8 cellular contexts compared by ENCODE assay signal in genomic region chr11:910044-910588, GRCh38. TPM values are rescaled to one million over a fixed set of nuclear protein-coding genes. Genes with fewer than 3 reads are reported as not detected.
DNase-seq lines count a peak whose midpoint lies in the region; ATAC-seq, FAIRE-seq and TF ChIP-seq lines count a peak whose summit lies in the region.

No MANE protein-coding gene starts in this region.

- H3K36me3 ChIP-seq in DOHH2 (ENCODE audit: control insufficient read depth, low read length) (peaks cover 27% of the 10 kb centered on the region), gastrocnemius medialis (no peaks in the 10 kb centered on the region)

- TF ChIP-seq CTCF in DOHH2 (IDR thresholded peaks at IDR 0.05; ENCODE audit: low read depth, low read length, poor library complexity, severe bottlenecking) (no peak), WI38 (IDR thresholded peaks at IDR 0.05; ENCODE audit: low read depth, low read length) (no peak), foreskin fibroblast (IDR thresholded peaks at IDR 0.05; ENCODE audit: low read depth, low read length) (no peak), gastrocnemius medialis (IDR thresholded peaks at IDR 0.05 in 4 of 5, conservative IDR thresholded peaks at IDR 0.05 in 1 of 5) (no peak)

- in situ Hi-C loops in gastrocnemius medialis (cut with MboI; ENCODE audit: low sequenced_read_pairs in 4 of 4), result no loop called here

- intact Hi-C loops in gastrocnemius medialis (cut with DNase I; ENCODE audit: low total_unique reads), result loop anchor here (1.0 to 5.0 kb wide), 2 partner anchors 15 to 68 kb away; partner anchors contain the start of genes AP2A2, POLR2L and TSPAN4

- H3K4me3 ChIP-seq in DOHH2 (ENCODE audit: low read length) (peak overlapping the region; percentile 98), WI38 (ENCODE audit: low read depth, low read length) (peak overlapping the region; percentile 85), foreskin fibroblast (ENCODE audit: low read depth in 1 of 2, low read length in 2 of 2) (peak overlapping the region; percentile 73 to 88), gastrocnemius medialis (peak overlapping the region; percentile 82 to 98 (median 88))

- 0 out of 2 replicates have a peak, but pooled peaks cover 3% of the 10 kb centered on the region for H4K20me1 ChIP-seq in DOHH2 (ENCODE audit: control insufficient read depth, insufficient read depth, low read depth, low read length)

- ATAC-seq in HG02970 (IDR thresholded peaks at IDR 0.05; ENCODE audit: low FRiP score, unreplicated experiment), result peak; percentile 1
- ATAC-seq in gastrocnemius medialis, result peak; percentile 20 to 32

- H3F3A ChIP-seq in DOHH2 (ENCODE audit: control insufficient read depth, insufficient read depth), result no peaks in the 10 kb centered on the region

- peaks cover 24% of the 10 kb centered on the region for H3K4me1 ChIP-seq in DOHH2 (ENCODE audit: control insufficient read depth, low read length)
- peaks cover 11 to 14% of the 10 kb centered on the region in 2 donors for H3K4me1 ChIP-seq in gastrocnemius medialis

- H3K27ac ChIP-seq in DOHH2 (ENCODE audit: low read depth, low read length) (peak overlapping the region; percentile 29), gastrocnemius medialis (peak overlapping the region; percentile 81 to 97 (median 91))

- no peaks in the 10 kb centered on the region for H3K9me2 ChIP-seq in DOHH2 (replicated peaks; ENCODE audit: control insufficient read depth, low read length)

- H3K4me2 ChIP-seq in DOHH2 (ENCODE audit: low read length), result peak overlapping the region; percentile 89

- peaks cover 47% of the 10 kb centered on the region for H3K79me2 ChIP-seq in DOHH2 (ENCODE audit: control insufficient read depth, low read length)

- H3K27me3 ChIP-seq in DOHH2 (ENCODE audit: control insufficient read depth, low read length) (no peaks in the 10 kb centered on the region), gastrocnemius medialis (no peaks in the 10 kb centered on the region)

- FAIRE-seq in GM12891 (lab: Jason Lieb, UNC), result no peak

- H3K9me3 ChIP-seq in DOHH2 (ENCODE audit: control insufficient read depth, insufficient read depth, low read length), result no peaks in the 10 kb centered on the region
- H3K9me3 ChIP-seq in gastrocnemius medialis, result no peaks in the 10 kb centered on the region

- no peak for TF ChIP-seq POLR2A in gastrocnemius medialis (IDR thresholded peaks at IDR 0.05)
- TF ChIP-seq POLR2A in GM12891 (IDR thresholded peaks at IDR 0.05; ENCODE audit: low read depth, low read length), result no peak

- DNase-seq in foreskin fibroblast (peak in 1 of 2 donors; percentile 38), gastrocnemius medialis (no peak), GM03348 (ENCODE audit: low spot score) (no peak), GM12891 (ENCODE audit: insufficient read length, low spot score) (no peak), C1 segment of cervical spinal cord (lab: John Stamatoyannopoulos, UW) (no peak)

TF ChIP-seq in GM12891, 5 proteins besides CTCF, POLR2A, EP300 and RAD21:
- no peak for TF ChIP-seq SPI1 (IDR thresholded peaks at IDR 0.05; ENCODE audit: low read depth, low read length)
- no peak for TF ChIP-seq POLR2AphosphoS5 (IDR thresholded peaks at IDR 0.05; ENCODE audit: low read depth, low read length)
- TF ChIP-seq POU2F2 (IDR thresholded peaks at IDR 0.05; ENCODE audit: low read depth, low read length), result no peak
- TF ChIP-seq TAF1 (IDR thresholded peaks at IDR 0.05; ENCODE audit: low read depth, low read length), result no peak
- TF ChIP-seq PAX5 (IDR thresholded peaks at IDR 0.05; ENCODE audit: insufficient read depth, low read length, severe bottlenecking), result no peak

RNA-seq across cellular contexts. Expression of gene CHID1, which starts 0.5 kb away (rescaled TPM):
- 10 to 100 TPM; 23.3 to 43.2 (median 33.1) TPM for total RNA-seq in gastrocnemius medialis
- 31.2 TPM for polyA plus RNA-seq in GM12891 (2012; ENCODE audit: low read depth, missing spikeins)

RNA-seq across cellular contexts. Expression of gene AP2A2, which starts 15.6 kb away (rescaled TPM):
- total RNA-seq in gastrocnemius medialis, result 10 to 100 TPM; 21.2 to 26.1 (median 25.7) TPM
- polyA plus RNA-seq in GM12891 (2012; ENCODE audit: low read depth, missing spikeins), result 17.8 TPM
